Comparison of ENCODE assay signal across 8 cellular contexts in the genomic region with DNA sequence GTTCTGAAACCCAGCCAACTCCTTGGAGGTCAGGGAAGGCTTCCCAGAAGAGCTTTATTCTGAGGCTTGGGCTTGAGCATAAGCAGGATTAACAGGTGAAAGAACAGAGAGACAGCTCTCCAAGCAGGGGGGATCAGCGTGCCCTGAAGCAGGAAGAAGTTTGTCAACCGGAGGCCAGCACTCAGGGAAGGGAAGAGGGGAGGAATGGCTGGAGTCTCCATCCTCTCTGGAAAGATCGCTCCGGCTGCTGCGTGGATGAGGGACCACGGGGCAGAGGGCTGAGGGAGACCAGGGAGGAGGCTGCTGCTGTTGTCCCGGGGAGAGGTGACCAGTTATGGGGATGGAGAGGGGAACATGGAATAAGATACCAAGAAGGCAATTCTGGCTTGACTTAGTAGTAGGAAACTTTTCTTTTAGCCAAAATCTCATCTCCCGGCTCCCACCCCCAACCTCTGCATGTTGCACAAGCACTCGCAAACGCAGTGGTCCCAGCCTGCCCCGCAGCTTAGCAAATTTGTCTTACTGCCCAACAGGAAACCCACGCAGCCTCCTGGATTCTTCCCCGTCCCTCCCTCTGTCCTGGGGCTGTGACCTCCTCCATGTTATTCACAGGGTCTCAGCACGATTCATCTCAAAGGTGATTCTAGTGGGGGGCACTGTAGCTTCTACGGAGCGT. TPM values are rescaled to one million over a fixed set of nuclear protein-coding genes. Genes with fewer than 3 reads are reported as not detected.
DNase-seq lines count a peak whose midpoint lies in the region; ATAC-seq and TF ChIP-seq lines count a peak whose summit lies in the region.

No MANE protein-coding gene starts in this region.

- H3K27me3 ChIP-seq in left ventricle myocardium inferior (ENCODE audit: low read depth) (no peaks in the 10 kb centered on the region), mononuclear cell (ENCODE audit: insufficient read depth, low read length) (no peaks in the 10 kb centered on the region), vagina (no peaks in the 10 kb centered on the region)

- H3K27me3 Mint-ChIP-seq in brain = peaks cover 8% of the 10 kb centered on the region

- H3K4me1 ChIP-seq in left ventricle myocardium inferior = peaks cover 58% of the 10 kb centered on the region
- peaks cover 88% of the 10 kb centered on the region for H3K4me1 ChIP-seq in mononuclear cell (ENCODE audit: insufficient read depth, low read length)
- peaks cover 40% of the 10 kb centered on the region for H3K4me1 ChIP-seq in vagina

- no peak for ATAC-seq in left cardiac atrium

- peak overlapping the region; percentile 30 to 84 (median 71) for H3K27ac Mint-ChIP-seq in brain

- H3K36me3 Mint-ChIP-seq in brain = peaks cover 29% of the 10 kb centered on the region

- peaks cover 0 to 15% (median 11%) of the 10 kb centered on the region in 5 experiments for H3K9me3 Mint-ChIP-seq in brain

- no peak for DNase-seq in left ventricle myocardium inferior
- no peak for DNase-seq in left cardiac atrium
- peak in 1 of 2 donors; percentile 87 for DNase-seq in vagina (ENCODE audit: extremely low spot score in 2 of 2)
- DNase-seq in NCI-H345 treated with DMSO at 0.1 percent for 48 hours (lab: John Stamatoyannopoulos, UW; ENCODE audit: unreplicated experiment) = no peak
- DNase-seq in lower leg skin (ENCODE audit: low spot score in 2 of 2) = no peak
- no peak for DNase-seq in SW 1271 (lab: John Stamatoyannopoulos, UW)

- peak overlapping the region; percentile 79 to 88 (median 86) for H3K4me3 Mint-ChIP-seq in brain

- intact Hi-C loops in left ventricle myocardium inferior (cut with micrococcal nuclease) (loop anchor here (10.0 kb wide), 1 partner anchor 54 kb away; no protein-coding TSS in a partner anchor), left cardiac atrium (cut with DNase I) (loop anchor here in 1 of 2 donors (10.0 kb wide), 2 partner anchors 194 to 294 kb away; partner anchors contain the start of genes ISCU and SART3), vagina (cut with DNase I) (loop anchor here (10.0 kb wide), 4 partner anchors 54 to 294 kb away; partner anchors contain the start of genes ALKBH2, ISCU, SART3 and UNG), lower leg skin (cut with DNase I; ENCODE audit: low total_unique reads) (no loop called here)

- peaks cover 53% of the 10 kb centered on the region for H3K4me1 Mint-ChIP-seq in brain

- no peak for TF ChIP-seq POLR2A in vagina (IDR thresholded peaks at IDR 0.05)
- TF ChIP-seq POLR2A in lower leg skin (IDR thresholded peaks at IDR 0.05) = no peak

- H3K4me3 ChIP-seq in left ventricle myocardium inferior (peak overlapping the region; percentile 84), mononuclear cell (ENCODE audit: low read length) (peak overlapping the region; percentile 53), vagina (peak overlapping the region; percentile 88), lower leg skin (ENCODE audit: low read depth, poor library complexity, severe bottlenecking) (no peak overlapping the region)

- H3K36me3 ChIP-seq in left ventricle myocardium inferior (no peaks in the 10 kb centered on the region), vagina (no peaks in the 10 kb centered on the region)

- peaks cover 10% of the 10 kb centered on the region for H3K9me3 ChIP-seq in left ventricle myocardium inferior (replicated peaks)
- no peaks in the 10 kb centered on the region for H3K9me3 ChIP-seq in mononuclear cell (ENCODE audit: low read depth, low read length)
- H3K9me3 ChIP-seq in vagina = no peaks in the 10 kb centered on the region

- 20 to 29% methylated on average over 16 of the region's 16 CpGs for WGBS in lower leg skin, 2 donors

- TF ChIP-seq CTCF in left ventricle myocardium inferior (IDR thresholded peaks at IDR 0.05; ENCODE audit: borderline replicate concordance) (no peak), brain (conservative IDR thresholded peaks at IDR 0.05) (no peak), vagina (IDR thresholded peaks at IDR 0.05) (no peak), lower leg skin (IDR thresholded peaks at IDR 0.05) (no peak)

- H3K27ac ChIP-seq in left ventricle myocardium inferior (replicated peaks) = peak overlapping the region; percentile 98
- H3K27ac ChIP-seq in vagina = peak overlapping the region; percentile 89

RNA-seq across cellular contexts. Expression of gene SSH1, which starts 1.2 kb away (rescaled TPM):
- total RNA-seq in left ventricle myocardium inferior (30.1 TPM), left cardiac atrium (10 to 100 TPM; 30.4 to 46.0 TPM), mononuclear cell (12.6 TPM), vagina (38.1 TPM), lower leg skin (10 to 100 TPM in 3 of 4 donors, 1 to 10 TPM in 1; 7.3 to 15.1 (median 13.1) TPM)
- polyA plus RNA-seq in brain (ENCODE audit: insufficient read depth, low read depth, low replicate concordance) = 9.9 TPM

RNA-seq across cellular contexts. Expression of gene DAO, which starts 21.4 kb away (rescaled TPM):
- total RNA-seq in left ventricle myocardium inferior (not detected), left cardiac atrium (not detected), mononuclear cell (not detected), vagina (not detected), lower leg skin (not detected)
- 0.78 TPM for polyA plus RNA-seq in brain (ENCODE audit: insufficient read depth, low read depth, low replicate concordance)
